Comparison of ENCODE assay signal across 8 cellular contexts in genomic region chr7:42238709-42239395, GRCh38. TPM values are rescaled to one million over a fixed set of nuclear protein-coding genes. Genes with fewer than 3 reads are reported as not detected.
DNase-seq lines count a peak whose midpoint lies in the region; ATAC-seq, FAIRE-seq and TF ChIP-seq lines count a peak whose summit lies in the region.

No MANE protein-coding gene starts in this region.

- peak; percentile 90 for FAIRE-seq in keratinocyte (lab: Jason Lieb, UNC)

- H3K4me3 ChIP-seq in keratinocyte (ENCODE audit: control insufficient read depth in 2 of 3, extremely low read depth in 1 of 3, insufficient read depth in 2 of 3, low read depth in 1 of 3, low read length in 3 of 3) = peak overlapping the region in 1 of 3 experiments; percentile 26

- H2AFZ ChIP-seq in keratinocyte (ENCODE audit: control insufficient read depth, low read length) = peak overlapping the region; percentile 70

- H3K36me3 ChIP-seq in keratinocyte (ENCODE audit: control insufficient read depth in 2 of 2, extremely low read depth in 1 of 2, insufficient read depth in 2 of 2, low read length in 2 of 2) = no peaks in the 10 kb centered on the region

- no peaks in the 10 kb centered on the region for H3K9me3 ChIP-seq in keratinocyte (ENCODE audit: control insufficient read depth, low read depth, low read length)

- peak overlapping the region; percentile 73 for H3K9ac ChIP-seq in keratinocyte (ENCODE audit: control insufficient read depth, extremely low read depth, insufficient read depth, low read length)

- peak overlapping the region; percentile 81 for H3K4me2 ChIP-seq in keratinocyte (ENCODE audit: control insufficient read depth, extremely low read depth, insufficient read depth, low read depth, low read length)

- TF ChIP-seq CTCF in keratinocyte (optimal IDR thresholded peaks at IDR 0.05 in 1 of 3, IDR thresholded peaks at IDR 0.05 in 1 of 3, conservative IDR thresholded peaks at IDR 0.05 in 1 of 3; ENCODE audit: extremely low read depth in 1 of 3, insufficient read depth in 2 of 3, low read length in 3 of 3) = no peak

- peak overlapping the region; percentile 72 for H3K4me3 Mint-ChIP-seq in activated CD4-positive, alpha-beta T cell treated with anti-CD3 and anti-CD28 coated beads, Interleukin-2, amount 10 ng/mL, durations not matched to agents 7 days and 5 days

- CTCF ChIA-PET in activated CD4-positive, alpha-beta T cell treated with anti-CD3 and anti-CD28 coated beads, Interleukin-2, amount 10 ng/mL, durations not matched to agents 7 days and 5 days (lab: Charles Lee) = no interaction called here

- no peaks in the 10 kb centered on the region for H3K36me3 Mint-ChIP-seq in activated CD4-positive, alpha-beta T cell treated with anti-CD3 and anti-CD28 coated beads, Interleukin-2, amount 10 ng/mL, durations not matched to agents 7 days and 5 days (ENCODE audit: low read depth)

- POLR2A ChIA-PET in activated CD4-positive, alpha-beta T cell treated with anti-CD3 and anti-CD28 coated beads, Interleukin-2, amount 10 ng/mL, durations not matched to agents 7 days and 5 days (lab: Charles Lee) = no interaction called here

- no peak overlapping the region for H3K27ac Mint-ChIP-seq in activated CD4-positive, alpha-beta T cell treated with anti-CD3 and anti-CD28 coated beads, Interleukin-2, amount 10 ng/mL, durations not matched to agents 7 days and 5 days

- H3K79me2 ChIP-seq in keratinocyte (ENCODE audit: control insufficient read depth, insufficient read depth, low read length) = peaks cover 23% of the 10 kb centered on the region

- H3K27me3 ChIP-seq in keratinocyte (ENCODE audit: control insufficient read depth, extremely low read depth, insufficient read depth, low read length) = no peaks in the 10 kb centered on the region

- H3K9me3 Mint-ChIP-seq in activated CD4-positive, alpha-beta T cell treated with anti-CD3 and anti-CD28 coated beads, Interleukin-2, amount 10 ng/mL, durations not matched to agents 7 days and 5 days = no peaks in the 10 kb centered on the region

- dilution Hi-C loops in keratinocyte (cut with MboI; ENCODE audit: extremely low pct_ligation_motif_present, low sequenced_read_pairs) = no loop called here

- peaks cover 11% of the 10 kb centered on the region for H3K4me1 Mint-ChIP-seq in activated CD4-positive, alpha-beta T cell treated with anti-CD3 and anti-CD28 coated beads, Interleukin-2, amount 10 ng/mL, durations not matched to agents 7 days and 5 days

- H3K27me3 Mint-ChIP-seq in activated CD4-positive, alpha-beta T cell treated with anti-CD3 and anti-CD28 coated beads, Interleukin-2, amount 10 ng/mL, durations not matched to agents 7 days and 5 days = peaks cover 70% of the 10 kb centered on the region

- no peak for DNase-seq in activated CD4-positive, alpha-beta T cell treated with anti-CD3 and anti-CD28 coated beads, Interleukin-2, amount 10 ng/mL, durations not matched to agents 7 days and 5 days
- no peak for DNase-seq in activated CD4-positive, alpha-beta T cell treated with anti-CD3 and anti-CD28 coated beads for 4 hours
- peak; percentile 71 for DNase-seq in astrocyte of the hippocampus (ENCODE audit: low read depth, low spot score)
- DNase-seq in keratinocyte (ENCODE audit: low read depth, low spot score) = no peak
- DNase-seq in substantia nigra (lab: John Stamatoyannopoulos, UW) = peak in 2 of 49 donors; percentile 4 to 17
- DNase-seq in LoVo (ENCODE audit: low spot score) = no peak

- H3K9me1 ChIP-seq in keratinocyte (ENCODE audit: control insufficient read depth, extremely low read depth, insufficient read depth, low read length) = no peaks in the 10 kb centered on the region

- ATAC-seq in GM21717 (IDR thresholded peaks at IDR 0.05; ENCODE audit: unreplicated experiment) = no peak
- no peak for ATAC-seq in GM19351 (IDR thresholded peaks at IDR 0.05; ENCODE audit: unreplicated experiment)

- peaks cover 32% of the 10 kb centered on the region for H3K4me1 ChIP-seq in keratinocyte (ENCODE audit: control insufficient read depth, extremely low read depth, insufficient read depth, low read length)

- H3K27ac ChIP-seq in keratinocyte (ENCODE audit: control insufficient read depth, insufficient read depth, low read length) = peak overlapping the region; percentile 82
- H3K27ac ChIP-seq in substantia nigra (ENCODE audit: low read depth, low read length, poor library complexity, severe bottlenecking) = peak overlapping the region; percentile 35

- H4K20me1 ChIP-seq in keratinocyte (ENCODE audit: control insufficient read depth, extremely low read depth, insufficient read depth, low read length) = no peaks in the 10 kb centered on the region

RNA-seq across cellular contexts. Expression of gene GLI3, which starts 1.8 kb away (rescaled TPM):
- total RNA-seq in activated CD4-positive, alpha-beta T cell treated with anti-CD3 and anti-CD28 coated beads, Interleukin-2, amount 10 ng/mL, durations not matched to agents 7 days and 5 days = under 1 TPM in 1 of 2 experiments, not detected in 1; 0.12 TPM
- polyA plus RNA-seq in keratinocyte = 2.0 to 3.7 TPM (median 3.6 TPM) in 3 replicates
- polyA plus RNA-seq in keratinocyte (2011; ENCODE audit: low read depth) = 2.1 TPM
- polyA plus RNA-seq in keratinocyte (2011; cell fraction: cytosol; rRNA removed) = 4.2 and 4.3 TPM in 2 replicates
- 10.5 and 13.0 TPM in 2 replicates for polyA plus RNA-seq in keratinocyte (2011; cell fraction: nucleus; rRNA removed)
- polyA plus RNA-seq in keratinocyte (2012; ENCODE audit: low replicate concordance) = 3.5 and 5.1 TPM in 2 replicates
- 14.7 to 24.0 TPM (median 15.6 TPM) in 3 replicates for polyA minus RNA-seq in keratinocyte
- 8.2 TPM for polyA minus RNA-seq in keratinocyte (2011; cell fraction: cytosol; rRNA and poly(A)+ RNA removed)
- 13.1 and 21.2 TPM in 2 replicates for polyA minus RNA-seq in keratinocyte (2011; cell fraction: nucleus; rRNA and poly(A)+ RNA removed)
